In genomic region chr11:21464601-21465193, GRCh38 we compare ENCODE assay signal across 18 cellular contexts.
DNase-seq lines count a peak whose midpoint lies in the region; ATAC-seq and TF ChIP-seq lines count a peak whose summit lies in the region.
"Had no signal": no experiment of that assay in that cellular context is flagged by ENCODE, and none has a peak within 500 bp of the region (broad histone marks: within the 10 kb centered on the region; RNA-seq: fewer than 3 reads in every experiment).

No MANE protein-coding gene starts in this region.

- no peaks in the 10 kb centered on the region for H3K36me3 Mint-ChIP-seq in CD14-positive monocyte
- H3K36me3 Mint-ChIP-seq: IgD-negative memory B cell had no signal

- DNase-seq in ACHN (peak; percentile 2), epithelial cell of esophagus (ENCODE audit: low read depth) (peak; percentile 7), SKM-1 treated with dmso at 0.1 percent for 144 hours (lab: John Stamatoyannopoulos, UW; ENCODE audit: unreplicated experiment) (no peak), HuH-7.5 (ENCODE audit: low spot score) (no peak), CD14-positive monocyte (ENCODE audit: low spot score) (no peak)
- DNase-seq: 8988T, DMS79 treated with DMSO at 0.1 percent for 48 hours, NCI-H1930, NCI-H2171, NCI-H774, SHP77 had no signal

- TF ChIP-seq CTCF in epithelial cell of esophagus (IDR thresholded peaks at IDR 0.05; ENCODE audit: insufficient read depth, low read depth, low read length, missing control alignments) (no peak), CD14-positive monocyte (IDR thresholded peaks at IDR 0.05) (no peak)

- H3K27ac Mint-ChIP-seq in CD14-positive monocyte, result no peak overlapping the region
- H3K27ac Mint-ChIP-seq: IgD-negative memory B cell had no signal

- H3K4me3 ChIP-seq in epithelial cell of esophagus (ENCODE audit: low read length), result no peak overlapping the region

- H3K4me1 Mint-ChIP-seq in CD14-positive monocyte, result peaks cover 6% of the 10 kb centered on the region
- H3K4me1 Mint-ChIP-seq: IgD-negative memory B cell had no signal

- intact Hi-C loops in CD14-positive monocyte (cut with micrococcal nuclease), result no loop called here

- H3K27me3 Mint-ChIP-seq in CD14-positive monocyte (ENCODE audit: low read depth in 3 of 3), result peaks cover 0 to 2% (median 0%) of the 10 kb centered on the region in 3 donors
- H3K27me3 Mint-ChIP-seq: IgD-negative memory B cell had no signal

- no peaks in the 10 kb centered on the region for H3K9me3 Mint-ChIP-seq in CD14-positive monocyte

- H3K4me3 Mint-ChIP-seq in CD14-positive monocyte, result no peak overlapping the region

- ATAC-seq in GM19043 (IDR thresholded peaks at IDR 0.05; ENCODE audit: low read depth, unreplicated experiment), result peak; percentile 14
- peak; percentile 79 for ATAC-seq in HG03196 (IDR thresholded peaks at IDR 0.05; ENCODE audit: unreplicated experiment)
- no peak for ATAC-seq in GM18858 (IDR thresholded peaks at IDR 0.05; ENCODE audit: unreplicated experiment)
- ATAC-seq: HCT116, Panc1, SK-N-SH treated with all-trans-retinoic acid at 6 μM for 48 hours had no signal

- in situ Hi-C loops in ACHN (cut with HindIII; ENCODE audit: low pct_ligation_motif_present, low pct_unique_long_range_greater_than_20kb, low sequenced_read_pairs), result no loop called here

Comparison
In these comparisons a context has a peak if more than half of its experiments do, and no peak if none do; other contexts are left out.
1. DNase-seq: peak in ACHN (single experiment) and epithelial cell of esophagus (single experiment); none in SKM-1 treated with dmso at 0.1 percent for 144 hours (single experiment), HuH-7.5 (single experiment) and CD14-positive monocyte (single experiment).